22 cellular contexts compared by ENCODE assay signal in genomic region chr2:192373244-192373643, GRCh38.
"Had no signal": no experiment of that assay in that cellular context is flagged by ENCODE, and none has a peak within 500 bp of the region (broad histone marks: within the 10 kb centered on the region; RNA-seq: fewer than 3 reads in every experiment).

No MANE protein-coding gene starts in this region.

- ATAC-seq: Panc1, PC-3, SK-N-SH treated with all-trans-retinoic acid at 6 μM for 48 hours had no signal

- H3K36me3 ChIP-seq: MG63 had no signal

- H3K4me3 ChIP-seq: MG63 had no signal

- H3K9me3 ChIP-seq: MG63 had no signal

- DNase-seq: IMR-90; Karpas-422; KG1; MG63; NCI-H1092; NCI-H1105 treated with DMSO at 0.1 percent for 48 hours; NCI-H1417 treated with DMSO at 0.1 percent for 48 hours; NCI-H146; NCI-H1694 treated with DMSO at 0.1 percent for 48 hours; NCI-H1930; NCI-H2081; NCI-H2107; NCI-H2227 treated with DMSO at 0.1 percent for 48 hours; NCI-H524 treated with DMSO at 0.1 percent for 48 hours; NCI-H69; NCI-H774; NK-92 treated with Interleukin-12 subunit alpha and Interleukin-12 subunit beta, amount 100 ng/mL, for 24 hours; PC-3; SHP77 had no signal

- H3K27ac ChIP-seq: RWPE1 had no signal

- H3K27me3 ChIP-seq: MG63 had no signal
